In genomic region chr4:2141762-2142520, GRCh38 we compare ENCODE assay signal across 9 cellular contexts.
A peak's percentile ranks its signal among the peaks of the same experiment; 100 is the strongest.
DNase-seq lines count a peak whose midpoint lies in the region; ATAC-seq and TF ChIP-seq lines count a peak whose summit lies in the region.
"Had no signal": no experiment of that assay in that cellular context is flagged by ENCODE, and none has a peak within 500 bp of the region (broad histone marks: within the 10 kb centered on the region; RNA-seq: fewer than 3 reads in every experiment).

No MANE protein-coding gene starts in this region.

- peaks cover 25 to 40% (median 34%) of the 10 kb centered on the region in 10 experiments for H3K4me1 ChIP-seq in BLaER1 treated with 17β-estradiol and CSF1 and Interleukin-3, amounts not matched to agents 10 nM and 100 nM
- peaks cover 14% of the 10 kb centered on the region for H3K4me1 ChIP-seq in HAP-1
- no peaks in the 10 kb centered on the region for H3K4me1 ChIP-seq in breast epithelium
- H3K4me1 ChIP-seq in neuronal stem cell (ENCODE audit: control insufficient read depth in 2 of 2, insufficient read depth in 1 of 2, low read depth in 1 of 2, low read length in 2 of 2) = peaks cover 5 to 12% of the 10 kb centered on the region in 2 donors
- H3K4me1 ChIP-seq: upper lobe of left lung had no signal

- peak overlapping the region; percentile 48 to 72 (median 58) for H3K4me2 ChIP-seq in BLaER1 treated with 17β-estradiol and CSF1 and Interleukin-3, amounts not matched to agents 10 nM and 100 nM
- H3K4me2 ChIP-seq in neuronal stem cell (ENCODE audit: insufficient read depth, low read length, poor library complexity, severe bottlenecking) = no peak overlapping the region

- H3K36me3 Mint-ChIP-seq in progenitor cell of endocrine pancreas (ENCODE audit: insufficient read depth) = no peaks in the 10 kb centered on the region

- no peak overlapping the region for H2BK120ac ChIP-seq in neuronal stem cell (ENCODE audit: low read depth, low read length)

- H4K8ac ChIP-seq in neuronal stem cell (ENCODE audit: low read depth, low read length) = no peak overlapping the region

- no peak overlapping the region for H2BK12ac ChIP-seq in neuronal stem cell (ENCODE audit: low read length)

- no CpG with 5 or more reads among the region's 8 CpGs for WGBS in neuronal stem cell (ENCODE audit: extremely low coverage in 2 of 2, insufficient read length in 2 of 2, insufficient replicate concordance in 1 of 2), 2 donors

- TF ChIP-seq POLR2A in breast epithelium (IDR thresholded peaks at IDR 0.05) = no peak

- H3K27ac Mint-ChIP-seq in progenitor cell of endocrine pancreas = no peak overlapping the region

- peaks cover 8% of the 10 kb centered on the region for H3K9me3 Mint-ChIP-seq in progenitor cell of endocrine pancreas (ENCODE audit: low read depth)

- H3K4me3 ChIP-seq in BLaER1 treated with 17β-estradiol and CSF1 and Interleukin-3, amounts not matched to agents 10 nM and 100 nM = no peak overlapping the region
- H3K4me3 ChIP-seq in HAP-1 (no peak overlapping the region), breast epithelium (no peak overlapping the region), neuronal stem cell (ENCODE audit: low read length in 2 of 2) (no peak overlapping the region)
- H3K4me3 ChIP-seq: upper lobe of left lung had no signal

- ATAC-seq in GM19324 (IDR thresholded peaks at IDR 0.05; ENCODE audit: low FRiP score, unreplicated experiment) (no peak), GM18907 (IDR thresholded peaks at IDR 0.05; ENCODE audit: unreplicated experiment) (no peak)

- H3K14ac ChIP-seq in neuronal stem cell (ENCODE audit: low read length) = no peak overlapping the region

- H3K36me3 ChIP-seq in BLaER1 treated with 17β-estradiol and CSF1 and Interleukin-3, amounts not matched to agents 10 nM and 100 nM = no peaks in the 10 kb centered on the region
- H3K36me3 ChIP-seq in HAP-1 (replicated peaks) (no peaks in the 10 kb centered on the region), breast epithelium (no peaks in the 10 kb centered on the region), neuronal stem cell (replicated peaks in 1 of 2; ENCODE audit: control insufficient read depth in 2 of 2, insufficient read depth in 2 of 2, low read length in 2 of 2) (no peaks in the 10 kb centered on the region)
- H3K36me3 ChIP-seq: upper lobe of left lung had no signal

- 0 out of 22 replicates have a peak, but pooled peaks cover 0 to 2% (median 0%) of the 10 kb centered on the region in 11 experiments for H3K27me3 ChIP-seq in BLaER1 treated with 17β-estradiol and CSF1 and Interleukin-3, amounts not matched to agents 10 nM and 100 nM
- H3K27me3 ChIP-seq in HAP-1 (ENCODE audit: low read depth) = no peaks in the 10 kb centered on the region
- no peaks in the 10 kb centered on the region for H3K27me3 ChIP-seq in breast epithelium
- no peaks in the 10 kb centered on the region for H3K27me3 ChIP-seq in neuronal stem cell (ENCODE audit: control insufficient read depth in 3 of 3, insufficient read depth in 3 of 3, low read depth in 1 of 3, low read length in 3 of 3)
- H3K27me3 ChIP-seq: upper lobe of left lung had no signal

- no peak overlapping the region for H2BK5ac ChIP-seq in neuronal stem cell (ENCODE audit: low read length)

- H4K91ac ChIP-seq in neuronal stem cell (ENCODE audit: low read depth, low read length, poor library complexity) = no peak overlapping the region

- H3K79me1 ChIP-seq in neuronal stem cell (ENCODE audit: low read depth, low read length) = peaks cover 2% of the 10 kb centered on the region

- DNase-seq in HAP-1 (ENCODE audit: low spot score in 2 of 2) (peak; percentile 71 to 97), breast epithelium (ENCODE audit: low spot score in 2 of 2) (no peak), neuronal stem cell (ENCODE audit: low spot score) (no peak), progenitor cell of endocrine pancreas (ENCODE audit: low spot score, unreplicated experiment) (no peak), AG08396 (ENCODE audit: low spot score) (no peak)
- DNase-seq: upper lobe of left lung had no signal

- no peaks in the 10 kb centered on the region for H4K20me1 ChIP-seq in BLaER1 treated with 17β-estradiol and CSF1 and Interleukin-3, amounts not matched to agents 10 nM and 100 nM

- H2AK5ac ChIP-seq in neuronal stem cell (ENCODE audit: low read depth, low read length) = no peak overlapping the region

- no peak overlapping the region for H3K4me3 Mint-ChIP-seq in progenitor cell of endocrine pancreas (ENCODE audit: low read depth)

- H3K9me3 ChIP-seq in BLaER1 treated with 17β-estradiol and CSF1 and Interleukin-3, amounts not matched to agents 10 nM and 100 nM (replicated peaks in 1 of 11) = peaks cover 0 to 10% (median 0%) of the 10 kb centered on the region in 11 experiments; a peak in 2 of 22 replicates
- H3K9me3 ChIP-seq in HAP-1 (no peaks in the 10 kb centered on the region), breast epithelium (no peaks in the 10 kb centered on the region), neuronal stem cell (replicated peaks in 1 of 2; ENCODE audit: control insufficient read depth in 2 of 2, insufficient read depth in 1 of 2, low read depth in 1 of 2, low read length in 2 of 2) (no peaks in the 10 kb centered on the region)
- H3K9me3 ChIP-seq: upper lobe of left lung had no signal

- H3K18ac ChIP-seq in neuronal stem cell (ENCODE audit: low read length) = no peak overlapping the region

- H3K4ac ChIP-seq in neuronal stem cell (ENCODE audit: low read length) = no peak overlapping the region

- H3K27me3 Mint-ChIP-seq in progenitor cell of endocrine pancreas = peaks cover 9% of the 10 kb centered on the region

- TF ChIP-seq CTCF in breast epithelium (IDR thresholded peaks at IDR 0.05) = no peak
- TF ChIP-seq CTCF in progenitor cell of endocrine pancreas (IDR thresholded peaks at IDR 0.05; ENCODE audit: unreplicated experiment) = no peak

- H2BK15ac ChIP-seq in neuronal stem cell (ENCODE audit: low read length) = no peak overlapping the region

- in situ Hi-C loops in HAP-1 (cut with MboI; ENCODE audit: low sequenced_read_pairs) = no loop called here

- intact Hi-C loops in breast epithelium (cut with DNase I; ENCODE audit: low total_unique reads) = no loop called here

- peaks cover 5% of the 10 kb centered on the region for H3K4me1 Mint-ChIP-seq in progenitor cell of endocrine pancreas (ENCODE audit: low read depth)

- H3K23ac ChIP-seq in neuronal stem cell (ENCODE audit: low read depth, low read length, poor library complexity) = no peak overlapping the region

- peak overlapping the region in 4 of 11 experiments; percentile 6 to 29 (median 12); a peak in 4 of 22 replicates for H3K27ac ChIP-seq in BLaER1 treated with 17β-estradiol and CSF1 and Interleukin-3, amounts not matched to agents 10 nM and 100 nM
- H3K27ac ChIP-seq in breast epithelium = peak overlapping the region; percentile 62 to 75
- no peak overlapping the region for H3K27ac ChIP-seq in neuronal stem cell (replicated peaks; ENCODE audit: low read length)
- H3K27ac ChIP-seq: upper lobe of left lung had no signal

- peak overlapping the region in 1 of 11 experiments; percentile 21; a peak in 1 of 22 replicates for H3K9ac ChIP-seq in BLaER1 treated with 17β-estradiol and CSF1 and Interleukin-3, amounts not matched to agents 10 nM and 100 nM
- H3K9ac ChIP-seq in neuronal stem cell (ENCODE audit: low read depth, low read length, poor library complexity) = no peak overlapping the region

- peak overlapping the region; percentile 84 for H2AFZ ChIP-seq in neuronal stem cell (ENCODE audit: low read length)

Comparison
In these comparisons a context has a peak if more than half of its experiments do, and no peak if none do; other contexts are left out.
1. DNase-seq: peak in HAP-1 (2 of 2); none in breast epithelium (0 of 2), neuronal stem cell (single experiment), progenitor cell of endocrine pancreas (single experiment) and AG08396 (single experiment).